In the genomic region with DNA sequence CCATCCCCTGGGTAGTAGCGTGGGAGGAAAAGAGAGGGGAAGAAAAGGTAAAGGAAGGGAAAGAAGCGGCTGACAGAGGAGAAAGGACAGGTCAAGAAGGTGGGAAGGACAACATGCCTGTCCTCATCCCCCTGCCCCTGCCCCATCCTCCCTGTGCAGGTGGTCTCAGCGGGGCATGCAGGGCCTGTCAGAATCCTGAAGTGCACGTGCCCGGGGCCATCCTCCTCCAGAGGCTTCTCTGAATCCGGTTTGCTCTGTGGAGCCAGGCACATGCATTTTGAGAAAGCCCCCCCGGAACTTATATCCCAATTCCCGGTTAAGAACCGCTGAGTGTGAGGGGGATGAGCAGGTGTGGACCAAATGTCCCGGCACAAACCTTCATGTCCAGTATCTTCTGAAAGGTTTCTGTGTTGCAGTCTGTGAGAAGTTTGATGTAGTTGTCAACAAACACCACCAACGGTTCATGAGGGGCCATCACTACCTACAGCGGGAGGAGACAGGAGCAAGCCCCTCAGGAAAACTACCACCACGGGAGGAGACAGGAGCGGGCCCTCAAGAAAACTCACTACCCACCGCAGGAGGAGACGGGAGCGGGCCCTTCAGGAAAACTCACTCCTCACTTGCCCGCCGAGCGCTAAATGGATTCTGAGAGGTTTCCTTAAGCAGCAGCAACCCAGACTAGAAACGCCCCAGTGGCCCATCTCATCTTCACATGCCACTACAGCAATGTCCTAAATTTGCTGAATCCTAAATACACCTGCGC, we compare ENCODE assay signal across 1 cellular context.
TF ChIP-seq lines count a peak whose summit lies in the region.

No MANE protein-coding gene starts in this region.

TF ChIP-seq in IMR-90, 13 proteins besides CTCF, POLR2A, EP300 and RAD21 (continued from another document):
- TF ChIP-seq RCOR1 (IDR thresholded peaks at IDR 0.05; ENCODE audit: insufficient replicate concordance, low read length), result no peak
